ENCODE assay signal across 21 cellular contexts in genomic region chr4:152364883-152365282, GRCh38.
DNase-seq lines count a peak whose midpoint lies in the region; ATAC-seq, FAIRE-seq and TF ChIP-seq lines count a peak whose summit lies in the region.
"Had no signal": no experiment of that assay in that cellular context is flagged by ENCODE, and none has a peak within 500 bp of the region (broad histone marks: within the 10 kb centered on the region; RNA-seq: fewer than 3 reads in every experiment).

No MANE protein-coding gene starts in this region.

- no peak for TF ChIP-seq RAD21 in K562 (CRISPR knock-in tag; conservative IDR thresholded peaks at IDR 0.05 in 1 of 2, IDR thresholded peaks at IDR 0.05 in 1 of 2)

- H3K9me3 ChIP-seq in K562 (replicated peaks; ENCODE audit: control insufficient read depth, insufficient read depth, low read depth, low read length) (no peaks in the 10 kb centered on the region), testis (no peaks in the 10 kb centered on the region)

- H4K20me1 ChIP-seq in K562 (replicated peaks; ENCODE audit: control insufficient read depth, insufficient read depth, low read length), result no peaks in the 10 kb centered on the region

- H3K27me3 Mint-ChIP-seq in natural killer cell treated with Interleukin-12 subunit alpha and Interleukin-12 subunit beta and Interleukin-15 and Interleukin-18, amount 100 ng/mL, for 72 hours, result no peaks in the 10 kb centered on the region

- H3K4me3 ChIP-seq in K562 (no peak overlapping the region), testis (no peak overlapping the region)
- H3K4me3 ChIP-seq: MG63 had no signal

- peaks cover 16 to 36% of the 10 kb centered on the region in 2 donors for H3K4me1 Mint-ChIP-seq in natural killer cell treated with Interleukin-12 subunit alpha and Interleukin-12 subunit beta and Interleukin-15 and Interleukin-18, amount 100 ng/mL, for 72 hours (ENCODE audit: low read depth in 2 of 2)

- H3K79me2 ChIP-seq in K562 (ENCODE audit: control insufficient read depth, insufficient read depth, low read length), result no peaks in the 10 kb centered on the region

- H3K27me3 ChIP-seq in K562 (ENCODE audit: control insufficient read depth in 2 of 2, insufficient read depth in 2 of 2, low read length in 2 of 2) (no peaks in the 10 kb centered on the region), testis (no peaks in the 10 kb centered on the region)
- H3K27me3 ChIP-seq: MG63 had no signal

- H3K9me3 Mint-ChIP-seq in natural killer cell treated with Interleukin-12 subunit alpha and Interleukin-12 subunit beta and Interleukin-15 and Interleukin-18, amount 100 ng/mL, for 72 hours, result no peaks in the 10 kb centered on the region

- DNase-seq in K562 (ENCODE audit: extremely low read depth in 1 of 4, low spot score in 3 of 4) (no peak), NK-92 (lab: John Stamatoyannopoulos, UW; ENCODE audit: unreplicated experiment) (no peak), testis (no peak), NCI-H187 treated with DMSO at 0.1 percent for 48 hours (lab: John Stamatoyannopoulos, UW) (no peak)
- no peak for DNase-seq in natural killer cell treated with Interleukin-12 subunit alpha and Interleukin-12 subunit beta and Interleukin-15 and Interleukin-18, amount 100 ng/mL, for 72 hours (ENCODE audit: low spot score)
- DNase-seq: DMS53, GDM1, GOT3, Kasumi-1, MG63, NCI-H1417 treated with DMSO at 0.1 percent for 48 hours, NCI-H187, NCI-H2107, NCI-H446 treated with DMSO at 0.1 percent for 48 hours, NCI-H526 treated with DMSO at 0.1 percent for 48 hours, PC-3, Right ventricle myocardium superior had no signal

- no peak overlapping the region for H3K4me2 ChIP-seq in K562 (ENCODE audit: insufficient read depth, low read length)

- H3K27ac ChIP-seq in K562 (ENCODE audit: extremely low read depth, low read depth, low read length) (no peak overlapping the region), testis (no peak overlapping the region)
- H3K27ac ChIP-seq: C4-2B had no signal

- WGBS in K562 (ENCODE audit: insufficient coverage, low coverage, missing lambda C conversion rate), result 81% methylated on average over 3 of the region's 3 CpGs
- 80 to 88% methylated on average over 3 of the region's 3 CpGs for WGBS in testis, 2 donors

- FAIRE-seq in K562 (lab: Jason Lieb, UNC), result peak; percentile 42

- H3K27ac Mint-ChIP-seq in natural killer cell treated with Interleukin-12 subunit alpha and Interleukin-12 subunit beta and Interleukin-15 and Interleukin-18, amount 100 ng/mL, for 72 hours, result no peak overlapping the region

- H3K36me3 Mint-ChIP-seq in natural killer cell treated with Interleukin-12 subunit alpha and Interleukin-12 subunit beta and Interleukin-15 and Interleukin-18, amount 100 ng/mL, for 72 hours, result peaks cover 9% of the 10 kb centered on the region

- in situ Hi-C loops in K562 (cut with MboI), result no loop called here

- peak overlapping the region; percentile 18 for H3K4me3 Mint-ChIP-seq in natural killer cell treated with Interleukin-12 subunit alpha and Interleukin-12 subunit beta and Interleukin-15 and Interleukin-18, amount 100 ng/mL, for 72 hours

- CTCF ChIA-PET in K562 (lab: Yijun Ruan, JAX; ENCODE audit: low intra/inter-chr PET ratio), result no interaction called here

- no peaks in the 10 kb centered on the region for H3K9me1 ChIP-seq in K562 (ENCODE audit: control insufficient read depth, insufficient read depth, low read length)

- TF ChIP-seq EP300 in K562 (IDR thresholded peaks at IDR 0.05; ENCODE audit: low read length), result no peak

- H3K4me1 ChIP-seq in K562 (replicated peaks in 1 of 2; ENCODE audit: control insufficient read depth in 2 of 2, insufficient read depth in 2 of 2, low read length in 2 of 2), result no peaks in the 10 kb centered on the region
- no peaks in the 10 kb centered on the region for H3K4me1 ChIP-seq in testis

- BruUV-seq in K562 (replicated peaks; lab: Mats Ljungman, UMichigan), result no TSS peak

- no peak for TF ChIP-seq POLR2A in K562 (conservative IDR thresholded peaks at IDR 0.05)
- no peak for TF ChIP-seq POLR2A in testis (IDR thresholded peaks at IDR 0.05)

- H3K9ac ChIP-seq in K562 (ENCODE audit: insufficient read depth in 1 of 2, low read depth in 2 of 2, low read length in 2 of 2), result no peak overlapping the region

- H3K36me3 ChIP-seq in K562 (ENCODE audit: control insufficient read depth, insufficient read depth, low read length), result no peaks in the 10 kb centered on the region
- no peaks in the 10 kb centered on the region for H3K36me3 ChIP-seq in testis (ENCODE audit: low read depth, missing control alignments)
- H3K36me3 ChIP-seq: MG63 had no signal

- intact Hi-C loops in K562 (cut with micrococcal nuclease) (no loop called here), testis (cut with DNase I; ENCODE audit: low total_unique reads) (no loop called here)

- ATAC-seq in GM18498 (IDR thresholded peaks at IDR 0.05; ENCODE audit: unreplicated experiment), result peak; percentile 71
- ATAC-seq in HG02870 (IDR thresholded peaks at IDR 0.05; ENCODE audit: unreplicated experiment), result peak; percentile 48
- no peak for ATAC-seq in K562
- peak in 1 of 2 donors; percentile 43 for ATAC-seq in natural killer cell treated with Interleukin-12 subunit alpha and Interleukin-12 subunit beta and Interleukin-15 and Interleukin-18, amount 100 ng/mL, for 72 hours
- ATAC-seq in HG03097 (IDR thresholded peaks at IDR 0.05; ENCODE audit: low FRiP score, unreplicated experiment), result no peak
- ATAC-seq: PC-3 had no signal

- POLR2A ChIA-PET in K562 (lab: Yijun Ruan, JAX), result interaction anchor here (1.0 kb wide), 1 partner anchor 540 kb away, joined by 3 read pairs; no protein-coding TSS in a partner anchor

- H2AFZ ChIP-seq in K562 (ENCODE audit: low read depth, low read length), result no peak overlapping the region

- no peak for TF ChIP-seq CTCF in K562 (IDR thresholded peaks at IDR 0.05 in 2 of 3, conservative IDR thresholded peaks at IDR 0.05 in 1 of 3; ENCODE audit: insufficient read depth in 2 of 3, low read depth in 1 of 3, low read length in 3 of 3)
- no peak for TF ChIP-seq CTCF in testis (IDR thresholded peaks at IDR 0.05)

TF ChIP-seq in K562, 482 proteins besides CTCF, POLR2A, EP300 and RAD21 (continues in another document):
- TF ChIP-seq NFRKB (IDR thresholded peaks at IDR 0.05; ENCODE audit: low read depth) (no peak), PCBP1 (IDR thresholded peaks at IDR 0.05; ENCODE audit: low read depth, low read length, poor library complexity, severe bottlenecking) (no peak), NCOA4 (IDR thresholded peaks at IDR 0.05; ENCODE audit: partially characterized antibody) (no peak), ZHX1 (conservative IDR thresholded peaks at IDR 0.05; ENCODE audit: low read length) (no peak), FOXJ2 (tag; IDR thresholded peaks at IDR 0.05) (no peak), CREB5 (CRISPR knock-in tag; IDR thresholded peaks at IDR 0.05) (no peak), MAX (CRISPR knock-in tag; IDR thresholded peaks at IDR 0.05) (no peak), KDM2B (CRISPR knock-in tag; IDR thresholded peaks at IDR 0.05) (no peak), ZEB2 (IDR thresholded peaks at IDR 0.05) (no peak), RFX1 (IDR thresholded peaks at IDR 0.05) (no peak), THRA (IDR thresholded peaks at IDR 0.05) (no peak)

Comparison
In these comparisons a context has a peak if more than half of its experiments do, and no peak if none do; other contexts are left out.
1. ATAC-seq: peak in GM18498 (single experiment) and HG02870 (single experiment); none in K562 (single experiment) and HG03097 (single experiment).